8 cellular contexts compared by ENCODE assay signal in the genomic region with DNA sequence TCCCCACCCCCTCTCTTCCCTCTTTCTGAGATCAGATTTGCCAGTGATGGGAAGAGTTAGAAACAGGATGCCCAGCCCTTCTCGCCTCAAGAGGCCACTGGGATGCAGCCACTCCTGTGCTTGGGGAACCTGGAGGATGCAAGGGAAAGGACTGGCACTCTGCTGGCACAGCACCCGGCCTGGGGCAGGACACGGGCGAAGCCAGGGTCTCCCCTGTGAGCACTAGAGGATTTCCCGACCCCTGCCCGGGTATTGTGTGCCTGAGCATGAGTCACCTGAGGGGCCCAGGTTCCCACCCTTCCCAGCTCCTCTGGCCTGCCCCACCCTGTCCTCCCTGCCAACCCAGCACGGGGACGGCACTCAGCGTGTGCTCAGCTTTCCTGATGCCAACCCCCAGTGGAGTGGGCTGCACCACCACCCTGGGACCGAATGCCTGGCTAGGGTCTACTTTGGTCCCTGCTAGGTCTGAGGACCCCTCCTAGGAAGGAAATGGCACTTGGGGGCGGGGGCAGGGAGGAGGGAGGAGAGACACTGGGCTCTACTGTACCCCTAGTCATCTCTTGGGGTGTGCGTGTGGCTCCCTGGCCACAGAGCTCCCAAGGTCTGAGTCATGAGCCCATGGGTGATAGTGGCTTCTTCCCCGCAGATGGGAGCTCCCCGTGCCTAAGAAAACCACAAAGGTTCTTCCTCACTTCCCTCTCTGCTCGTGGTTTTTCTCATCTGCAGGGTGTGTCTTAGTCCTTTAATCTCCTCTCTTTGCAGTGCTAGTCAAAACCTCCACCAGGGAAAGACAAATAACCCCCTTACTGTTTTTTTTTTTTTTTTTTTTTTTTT. TPM values are rescaled to one million over a fixed set of nuclear protein-coding genes. Genes with fewer than 3 reads are reported as not detected.
A peak's percentile ranks its signal among the peaks of the same experiment; 100 is the strongest.
DNase-seq lines count a peak whose midpoint lies in the region; ATAC-seq and TF ChIP-seq lines count a peak whose summit lies in the region.

No MANE protein-coding gene starts in this region.

- TF ChIP-seq CTCF in AG04450 (IDR thresholded peaks at IDR 0.05; ENCODE audit: low read depth, low read length): no peak
- no peak for TF ChIP-seq CTCF in natural killer cell (IDR thresholded peaks at IDR 0.05)

- no peaks in the 10 kb centered on the region for H3K27me3 ChIP-seq in AG04450 (ENCODE audit: control insufficient read depth, insufficient read depth, low read length)

- intact Hi-C loops in dendritic cell treated with granulocyte-macrophage colony-stimulating factor and Interleukin-4, amounts not matched to agents 40 ng/mL and 50 ng/mL, for 4 days (cut with micrococcal nuclease): loop anchor here (1.0 kb wide), 1 partner anchor 21 kb away; no protein-coding TSS in a partner anchor
- intact Hi-C loops in natural killer cell (cut with micrococcal nuclease): loop anchor here (2.0 kb wide), 1 partner anchor 20 kb away; no protein-coding TSS in a partner anchor

- DNase-seq in AG04450 (ENCODE audit: low read depth, low spot score): peak; percentile 78
- DNase-seq in LoVo (ENCODE audit: low spot score): peak; percentile 92
- peak; percentile 80 for DNase-seq in activated CD4-positive, alpha-beta T cell treated with anti-CD3 and anti-CD28 coated beads, Interleukin-2, amount 50 U/mL, for 1 hour
- DNase-seq in natural killer cell: peak; percentile 65
- DNase-seq in substantia nigra (lab: John Stamatoyannopoulos, UW): peak in 1 of 49 donors; percentile 33
- no peak for DNase-seq in RKO (ENCODE audit: low spot score)

- H3K4me3 ChIP-seq in AG04450 (ENCODE audit: low read depth, low read length): peak overlapping the region; percentile 37

- H3K4me3 Mint-ChIP-seq in dendritic cell treated with granulocyte-macrophage colony-stimulating factor and Interleukin-4, amounts not matched to agents 40 ng/mL and 50 ng/mL, for 4 days: peak overlapping the region; percentile 65
- peak overlapping the region; percentile 57 for H3K4me3 Mint-ChIP-seq in natural killer cell

- no peaks in the 10 kb centered on the region for H3K9me3 ChIP-seq in AG04450 (ENCODE audit: control insufficient read depth, insufficient read depth, low read length)

- ATAC-seq in GM21360 (IDR thresholded peaks at IDR 0.05; ENCODE audit: unreplicated experiment) (peak; percentile 38), natural killer cell (peak; percentile 52 to 77 (median 55))

- H3K27ac Mint-ChIP-seq in dendritic cell treated with granulocyte-macrophage colony-stimulating factor and Interleukin-4, amounts not matched to agents 40 ng/mL and 50 ng/mL, for 4 days: peak overlapping the region; percentile 95
- H3K27ac Mint-ChIP-seq in natural killer cell: peak overlapping the region; percentile 76 to 92

- no peaks in the 10 kb centered on the region for H3K9me3 Mint-ChIP-seq in dendritic cell treated with granulocyte-macrophage colony-stimulating factor and Interleukin-4, amounts not matched to agents 40 ng/mL and 50 ng/mL, for 4 days
- H3K9me3 Mint-ChIP-seq in natural killer cell: no peaks in the 10 kb centered on the region

- peak overlapping the region; percentile 99 for H3K27ac ChIP-seq in AG04450 (ENCODE audit: low read depth, low read length)
- H3K27ac ChIP-seq in substantia nigra (ENCODE audit: low read depth, low read length, poor library complexity, severe bottlenecking): peak overlapping the region; percentile 67

- peaks cover 61% of the 10 kb centered on the region for H3K36me3 Mint-ChIP-seq in dendritic cell treated with granulocyte-macrophage colony-stimulating factor and Interleukin-4, amounts not matched to agents 40 ng/mL and 50 ng/mL, for 4 days (ENCODE audit: low read depth)
- H3K36me3 Mint-ChIP-seq in natural killer cell: no peaks in the 10 kb centered on the region

- peaks cover 83% of the 10 kb centered on the region for H3K4me1 Mint-ChIP-seq in dendritic cell treated with granulocyte-macrophage colony-stimulating factor and Interleukin-4, amounts not matched to agents 40 ng/mL and 50 ng/mL, for 4 days (ENCODE audit: low read depth)
- H3K4me1 Mint-ChIP-seq in natural killer cell: peaks cover 21 to 55% of the 10 kb centered on the region in 2 donors

- CTCF ChIA-PET in AG04450 (lab: Charles Lee): interaction anchor here (32.7 kb wide), 1 partner anchor 29 kb away, joined by 682 read pairs; no protein-coding TSS in a partner anchor

- peaks cover 13% of the 10 kb centered on the region for H3K27me3 Mint-ChIP-seq in dendritic cell treated with granulocyte-macrophage colony-stimulating factor and Interleukin-4, amounts not matched to agents 40 ng/mL and 50 ng/mL, for 4 days
- H3K27me3 Mint-ChIP-seq in natural killer cell (ENCODE audit: low read depth in 2 of 2): peaks cover 2 to 8% of the 10 kb centered on the region in 2 donors

- POLR2A ChIA-PET in AG04450 (lab: Yijun Ruan, JAX): interaction anchor here (0.6 to 5.8 kb wide), 8 partner anchors 9 to 120 kb away, joined by 3 to 125 read pairs (median 4); partner anchors contain the start of genes LMNA and PMF1

RNA-seq across cellular contexts. Expression of gene LMNA, which starts 12.4 kb away (rescaled TPM):
- 365 and 382 TPM in 2 replicates for polyA plus RNA-seq in AG04450 (2011; rRNA removed)
- polyA minus RNA-seq in AG04450 (2011; rRNA and poly(A)+ RNA removed): 379 and 407 TPM in 2 replicates
- 100 to 1,000 TPM; 201 to 504 (median 273) TPM for total RNA-seq in natural killer cell

RNA-seq across cellular contexts. Expression of gene SEMA4A, which starts 26.5 kb away (rescaled TPM):
- 0.58 and 0.60 TPM in 2 replicates for polyA plus RNA-seq in AG04450 (2011; rRNA removed)
- 0.56 and 1.1 TPM in 2 replicates for polyA minus RNA-seq in AG04450 (2011; rRNA and poly(A)+ RNA removed)
- total RNA-seq in natural killer cell: 10 to 100 TPM in 1 of 3 donors, 1 to 10 TPM in 2; 2.6 to 13.0 (median 7.0) TPM

RNA-seq across cellular contexts. Expression of gene MEX3A, which starts 44.7 kb away (rescaled TPM):
- polyA plus RNA-seq in AG04450 (2011; rRNA removed): 11.8 and 14.6 TPM in 2 replicates
- 13.9 and 14.3 TPM in 2 replicates for polyA minus RNA-seq in AG04450 (2011; rRNA and poly(A)+ RNA removed)
- under 1 TPM; 0.05 to 0.16 (median 0.14) TPM for total RNA-seq in natural killer cell
